In the genomic region with DNA sequence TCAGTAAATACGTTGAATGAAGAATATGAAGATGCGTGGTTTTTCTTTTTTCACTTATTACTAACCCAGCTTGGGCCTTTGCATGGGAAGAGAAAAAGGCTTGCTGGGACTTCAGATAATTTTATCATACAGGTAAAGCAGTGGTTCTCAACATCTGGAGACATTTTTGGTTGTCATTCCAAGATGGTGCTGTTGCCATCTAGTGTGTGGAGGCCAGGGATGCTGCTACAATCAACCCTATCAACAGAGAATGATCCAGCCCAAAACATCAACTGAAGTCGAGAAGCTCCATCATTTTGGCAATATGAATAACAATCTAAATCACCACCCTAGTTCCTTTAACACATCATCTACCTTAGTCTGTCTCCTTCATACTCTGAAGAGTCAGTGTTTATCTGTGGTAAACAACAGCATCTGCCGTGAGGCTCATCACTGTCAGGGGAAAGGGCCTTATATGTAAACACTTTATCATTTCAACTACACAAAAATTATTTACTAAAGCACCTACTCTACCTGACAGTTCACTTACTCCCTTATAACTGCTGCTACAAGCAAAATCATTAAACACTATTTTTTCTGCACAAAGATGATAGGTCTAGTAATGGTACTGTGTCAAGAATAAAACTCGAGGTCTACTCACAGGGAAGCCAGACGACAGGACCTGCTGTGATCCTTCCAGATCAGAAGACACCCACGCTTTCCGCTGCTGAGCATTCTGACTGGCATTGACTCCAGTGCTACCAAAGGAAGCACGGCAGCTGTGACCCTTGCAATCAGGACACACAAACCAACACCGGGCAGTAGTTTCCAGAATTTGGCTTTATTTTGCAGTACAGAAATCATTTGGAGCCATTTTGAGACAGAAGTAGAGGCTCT, we compare ENCODE assay signal across 1 cellular context.
TF ChIP-seq lines count a peak whose summit lies in the region.

No MANE protein-coding gene starts in this region.

TF ChIP-seq in HCT116, 20 proteins besides CTCF, POLR2A, EP300 and RAD21 (continued from another document):
- TF ChIP-seq, protein P1, sequence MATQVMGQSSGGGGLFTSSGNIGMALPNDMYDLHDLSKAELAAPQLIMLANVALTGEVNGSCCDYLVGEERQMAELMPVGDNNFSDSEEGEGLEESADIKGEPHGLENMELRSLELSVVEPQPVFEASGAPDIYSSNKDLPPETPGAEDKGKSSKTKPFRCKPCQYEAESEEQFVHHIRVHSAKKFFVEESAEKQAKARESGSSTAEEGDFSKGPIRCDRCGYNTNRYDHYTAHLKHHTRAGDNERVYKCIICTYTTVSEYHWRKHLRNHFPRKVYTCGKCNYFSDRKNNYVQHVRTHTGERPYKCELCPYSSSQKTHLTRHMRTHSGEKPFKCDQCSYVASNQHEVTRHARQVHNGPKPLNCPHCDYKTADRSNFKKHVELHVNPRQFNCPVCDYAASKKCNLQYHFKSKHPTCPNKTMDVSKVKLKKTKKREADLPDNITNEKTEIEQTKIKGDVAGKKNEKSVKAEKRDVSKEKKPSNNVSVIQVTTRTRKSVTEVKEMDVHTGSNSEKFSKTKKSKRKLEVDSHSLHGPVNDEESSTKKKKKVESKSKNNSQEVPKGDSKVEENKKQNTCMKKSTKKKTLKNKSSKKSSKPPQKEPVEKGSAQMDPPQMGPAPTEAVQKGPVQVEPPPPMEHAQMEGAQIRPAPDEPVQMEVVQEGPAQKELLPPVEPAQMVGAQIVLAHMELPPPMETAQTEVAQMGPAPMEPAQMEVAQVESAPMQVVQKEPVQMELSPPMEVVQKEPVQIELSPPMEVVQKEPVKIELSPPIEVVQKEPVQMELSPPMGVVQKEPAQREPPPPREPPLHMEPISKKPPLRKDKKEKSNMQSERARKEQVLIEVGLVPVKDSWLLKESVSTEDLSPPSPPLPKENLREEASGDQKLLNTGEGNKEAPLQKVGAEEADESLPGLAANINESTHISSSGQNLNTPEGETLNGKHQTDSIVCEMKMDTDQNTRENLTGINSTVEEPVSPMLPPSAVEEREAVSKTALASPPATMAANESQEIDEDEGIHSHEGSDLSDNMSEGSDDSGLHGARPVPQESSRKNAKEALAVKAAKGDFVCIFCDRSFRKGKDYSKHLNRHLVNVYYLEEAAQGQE (IDR thresholded peaks at IDR 0.05; ENCODE audit: low read depth): no peak
- TF ChIP-seq JUND (IDR thresholded peaks at IDR 0.05) (no peak), EZH2phosphoT487 (IDR thresholded peaks at IDR 0.05; ENCODE audit: borderline replicate concordance) (no peak), TCF7L2 (IDR thresholded peaks at IDR 0.05; ENCODE audit: borderline replicate concordance, extremely low read depth, insufficient read depth, insufficient read length) (no peak)
